8 cellular contexts compared by ENCODE assay signal in the genomic region with DNA sequence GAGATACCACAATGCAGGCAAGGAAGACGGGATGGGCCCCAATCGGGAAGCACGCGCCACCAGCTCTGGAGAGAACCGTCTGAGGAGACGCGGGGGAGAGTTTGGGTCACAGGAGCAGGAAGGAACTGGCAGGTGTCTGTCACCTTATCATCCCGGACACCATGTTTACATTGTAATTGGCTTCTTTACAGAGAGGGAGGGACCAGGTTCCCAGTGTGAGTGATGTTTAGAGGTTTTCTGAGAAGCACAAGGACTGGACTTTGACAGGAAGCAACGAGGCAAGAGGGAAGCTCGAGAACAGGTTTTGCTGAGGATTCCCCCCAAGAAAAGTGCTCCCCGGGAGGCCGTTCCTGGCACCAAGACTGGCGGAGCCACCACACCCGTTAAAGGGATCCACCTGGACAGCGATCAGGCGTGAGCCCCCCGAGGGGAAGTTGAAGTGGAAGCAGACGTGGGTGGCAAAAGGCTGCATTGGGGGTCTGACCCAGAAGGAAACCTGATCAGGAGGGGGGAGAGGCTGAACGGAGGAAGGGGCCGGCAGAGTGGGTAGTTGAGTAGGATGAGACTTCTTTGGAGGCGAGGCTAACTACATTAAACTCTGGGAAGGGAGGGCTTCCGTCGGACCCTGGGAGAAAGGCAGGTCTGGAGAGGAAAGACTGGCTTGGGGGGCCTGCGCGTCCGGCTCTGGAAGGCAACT. TPM values are rescaled to one million over a fixed set of nuclear protein-coding genes. Genes with fewer than 3 reads are reported as not detected.
A peak's percentile ranks its signal among the peaks of the same experiment; 100 is the strongest.
DNase-seq lines count a peak whose midpoint lies in the region; ATAC-seq and TF ChIP-seq lines count a peak whose summit lies in the region.

No MANE protein-coding gene starts in this region.

- CTCF ChIA-PET in Caco-2 (lab: Charles Lee), result interaction anchor here (2.3 kb wide), 1 partner anchor 17 kb away, joined by 12 read pairs; no protein-coding TSS in a partner anchor

- H3K27me3 Mint-ChIP-seq in Caco-2 (ENCODE audit: insufficient read depth, unreplicated experiment) (no peaks in the 10 kb centered on the region), T-helper 17 cell (no peaks in the 10 kb centered on the region)

- peaks cover 15% of the 10 kb centered on the region for H3K36me3 Mint-ChIP-seq in Caco-2 (ENCODE audit: insufficient read depth, unreplicated experiment)
- H3K36me3 Mint-ChIP-seq in T-helper 17 cell (ENCODE audit: low read depth), result peaks cover 6% of the 10 kb centered on the region

- DNase-seq in Caco-2, result peak; percentile 72 to 85
- peak; percentile 10 to 32 (median 16) for DNase-seq in T-helper 17 cell
- peak in 1 of 2 donors; percentile 30 for DNase-seq in breast epithelium (ENCODE audit: low spot score in 2 of 2)
- peak; percentile 70 for DNase-seq in inferior parietal cortex (ENCODE audit: extremely low spot score)
- DNase-seq in GOT3 (lab: John Stamatoyannopoulos, UW), result no peak

- no peak for TF ChIP-seq CTCF in Caco-2 (IDR thresholded peaks at IDR 0.05; ENCODE audit: insufficient read depth in 1 of 2, low read depth in 1 of 2, low read length in 1 of 2, severe bottlenecking in 1 of 2, unreplicated experiment in 1 of 2)
- TF ChIP-seq CTCF in breast epithelium (IDR thresholded peaks at IDR 0.05), result no peak

- BruUV-seq in Caco-2 (replicated peaks; lab: Mats Ljungman, UMichigan), result no TSS peak

- intact Hi-C loops in Caco-2 (cut with micrococcal nuclease; ENCODE audit: unreplicated experiment), result loop anchor here (1.0 to 2.0 kb wide), 2 partner anchors 107 to 187 kb away; no protein-coding TSS in a partner anchor
- intact Hi-C loops in breast epithelium (cut with DNase I; ENCODE audit: low total_unique reads), result no loop called here

- peak overlapping the region; percentile 71 for H3K27ac ChIP-seq in KOPT-K1 (ENCODE audit: low read depth, low read length, poor library complexity, severe bottlenecking)
- peak overlapping the region; percentile 94 to 96 for H3K27ac ChIP-seq in breast epithelium
- peak overlapping the region; percentile 93 for H3K27ac ChIP-seq in skeletal muscle tissue (ENCODE audit: low read depth, low read length)

- H3K4me3 ChIP-seq in Caco-2 (ENCODE audit: low read depth, low read length) (peak overlapping the region; percentile 85), breast epithelium (peak overlapping the region; percentile 78 to 87 (median 85)), skeletal muscle tissue (ENCODE audit: low read length in 3 of 3) (peak overlapping the region; percentile 79 to 93 (median 81))

- H3K9me3 ChIP-seq in Caco-2 (no peaks in the 10 kb centered on the region), KOPT-K1 (ENCODE audit: insufficient read depth, low read length, poor library complexity, severe bottlenecking) (no peaks in the 10 kb centered on the region), T-helper 17 cell (ENCODE audit: control insufficient read depth, low read length, poor library complexity, severe bottlenecking) (no peaks in the 10 kb centered on the region), breast epithelium (no peaks in the 10 kb centered on the region), skeletal muscle tissue (ENCODE audit: control insufficient read depth in 3 of 3, low read length in 3 of 3) (no peaks in the 10 kb centered on the region)

- H3K27ac Mint-ChIP-seq in Caco-2 (ENCODE audit: unreplicated experiment) (peak overlapping the region; percentile 89), T-helper 17 cell (peak overlapping the region; percentile 98)

- H3K9me3 Mint-ChIP-seq in Caco-2 (ENCODE audit: unreplicated experiment), result no peaks in the 10 kb centered on the region

- peak overlapping the region; percentile 95 for H3K4me3 Mint-ChIP-seq in Caco-2 (ENCODE audit: unreplicated experiment)
- peak overlapping the region; percentile 96 for H3K4me3 Mint-ChIP-seq in T-helper 17 cell

- H3K4me1 Mint-ChIP-seq in Caco-2 (ENCODE audit: low read depth, unreplicated experiment), result peaks cover 11% of the 10 kb centered on the region
- H3K4me1 Mint-ChIP-seq in T-helper 17 cell, result peaks cover 39% of the 10 kb centered on the region

- H3K27me3 ChIP-seq in Caco-2 (replicated peaks; ENCODE audit: control insufficient read depth, insufficient read depth, low read length) (no peaks in the 10 kb centered on the region), breast epithelium (no peaks in the 10 kb centered on the region), skeletal muscle tissue (ENCODE audit: control insufficient read depth in 3 of 3, insufficient read depth in 3 of 3, low read length in 3 of 3) (no peaks in the 10 kb centered on the region)

- H3K36me3 ChIP-seq in Caco-2 (ENCODE audit: control insufficient read depth, insufficient read depth, low read length) (no peaks in the 10 kb centered on the region), KOPT-K1 (ENCODE audit: insufficient read depth, low read length) (no peaks in the 10 kb centered on the region), breast epithelium (no peaks in the 10 kb centered on the region), skeletal muscle tissue (ENCODE audit: control insufficient read depth in 3 of 3, insufficient read depth in 3 of 3, low read length in 3 of 3) (no peaks in the 10 kb centered on the region)

- H3K4me1 ChIP-seq in Caco-2 (peaks cover 15% of the 10 kb centered on the region), breast epithelium (peaks cover 0 to 5% of the 10 kb centered on the region in 2 donors), skeletal muscle tissue (ENCODE audit: control insufficient read depth in 3 of 3, insufficient read depth in 3 of 3, low read length in 3 of 3) (peaks cover 16 to 33% (median 18%) of the 10 kb centered on the region in 3 donors)

- no peak for TF ChIP-seq POLR2A in breast epithelium (IDR thresholded peaks at IDR 0.05)

- POLR2A ChIA-PET in Caco-2 (lab: Charles Lee), result interaction anchor here (1.0 to 1.2 kb wide), 2 partner anchors 12 to 17 kb away, joined by 4 read pairs; no protein-coding TSS in a partner anchor

- ATAC-seq in GM19468 (IDR thresholded peaks at IDR 0.05; ENCODE audit: extremely low read depth, unreplicated experiment) (peak; percentile 20), T-helper 17 cell (peak; percentile 43)

- H3K9ac ChIP-seq in skeletal muscle tissue (ENCODE audit: low read depth in 1 of 3, low read length in 3 of 3), result peak overlapping the region; percentile 89 to 97 (median 94)

RNA-seq across cellular contexts. Expression of a gene that starts 0.9 kb away (rescaled TPM):
- 39.2 and 41.5 TPM in 2 replicates for total RNA-seq in Caco-2 (2022)
- total RNA-seq in T-helper 17 cell, result 10 to 100 TPM; 88.2 to 98.8 TPM
- total RNA-seq in breast epithelium, result 100 to 1,000 TPM in 2 of 3 donors, 10 to 100 TPM in 1; 83.6 to 144 (median 127) TPM
- 44.9 TPM for total RNA-seq in skeletal muscle tissue
